21 cellular contexts compared by ENCODE assay signal in the genomic region with DNA sequence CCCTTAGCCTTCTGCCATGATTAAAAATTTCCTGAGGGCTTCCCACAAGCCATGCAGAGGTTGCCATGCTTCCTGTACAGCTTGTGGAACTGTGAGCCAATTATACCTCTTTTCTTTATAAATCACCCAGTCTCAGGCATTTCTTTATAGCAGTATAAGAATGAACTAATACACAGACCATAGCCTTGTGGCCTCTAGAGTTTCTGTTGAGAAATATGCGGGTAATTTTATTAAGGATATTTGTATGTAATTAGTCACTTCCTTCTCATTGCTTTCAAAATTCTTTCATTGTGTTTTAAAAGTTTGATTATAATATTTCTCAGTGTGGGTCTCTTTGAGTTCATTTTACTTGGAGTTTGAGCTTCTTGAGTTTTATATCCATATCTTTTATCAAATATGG.
"Had no signal": no experiment of that assay in that cellular context is flagged by ENCODE, and none has a peak within 500 bp of the region (broad histone marks: within the 10 kb centered on the region; RNA-seq: fewer than 3 reads in every experiment).

No MANE protein-coding gene starts in this region.

- H3K4me3 ChIP-seq: gastrocnemius medialis, left ventricle myocardium inferior, lower lobe of right lung, neural progenitor cell, ovary, right atrium auricular region, sigmoid colon, skin epidermis, stomach, thoracic aorta, transverse colon had no signal

- ATAC-seq: gastrocnemius medialis; left cardiac atrium; lower lobe of right lung; natural killer cell treated with Interleukin-12 subunit alpha and Interleukin-12 subunit beta and Interleukin-15 and Interleukin-18, amount 100 ng/mL, for 72 hours had no signal

- H3K9me3 ChIP-seq: ovary had no signal

- H3K4me3 Mint-ChIP-seq: dendritic cell treated with granulocyte-macrophage colony-stimulating factor and Interleukin-4, amounts not matched to agents 40 ng/mL and 50 ng/mL, for 4 days; immature natural killer cell; natural killer cell treated with Interleukin-12 subunit alpha and Interleukin-12 subunit beta and Interleukin-15 and Interleukin-18, amount 100 ng/mL, for 72 hours; neural progenitor cell had no signal

- H3K9me3 Mint-ChIP-seq: dendritic cell treated with granulocyte-macrophage colony-stimulating factor and Interleukin-4, amounts not matched to agents 40 ng/mL and 50 ng/mL, for 4 days; neural progenitor cell had no signal

- H3K36me3 Mint-ChIP-seq: immature natural killer cell; natural killer cell treated with Interleukin-12 subunit alpha and Interleukin-12 subunit beta and Interleukin-15 and Interleukin-18, amount 100 ng/mL, for 72 hours; neural progenitor cell had no signal

- DNase-seq: gastrocnemius medialis; immature natural killer cell; kidney; left cardiac atrium; left ventricle myocardium inferior; lower lobe of right lung; mesenchymal stem cell; midbrain; nucleus accumbens; ovary; sigmoid colon; stimulated activated naive CD4-positive, alpha-beta T cell; stomach; substantia nigra; transverse colon had no signal

- H3K27me3 Mint-ChIP-seq: dendritic cell treated with granulocyte-macrophage colony-stimulating factor and Interleukin-4, amounts not matched to agents 40 ng/mL and 50 ng/mL, for 4 days; natural killer cell treated with Interleukin-12 subunit alpha and Interleukin-12 subunit beta and Interleukin-15 and Interleukin-18, amount 100 ng/mL, for 72 hours had no signal

- H3K27ac Mint-ChIP-seq: dendritic cell treated with granulocyte-macrophage colony-stimulating factor and Interleukin-4, amounts not matched to agents 40 ng/mL and 50 ng/mL, for 4 days; immature natural killer cell; natural killer cell treated with Interleukin-12 subunit alpha and Interleukin-12 subunit beta and Interleukin-15 and Interleukin-18, amount 100 ng/mL, for 72 hours; neural progenitor cell had no signal

- H3K36me3 ChIP-seq: gastrocnemius medialis, left ventricle myocardium inferior, lower lobe of right lung, neural progenitor cell, ovary, right atrium auricular region, sigmoid colon, stomach, thoracic aorta, transverse colon had no signal

- H3K27ac ChIP-seq: gastrocnemius medialis, left ventricle myocardium inferior, lower lobe of right lung, neural progenitor cell, ovary, right atrium auricular region, sigmoid colon, skin epidermis, stomach, thoracic aorta, transverse colon had no signal

- H3K27me3 ChIP-seq: gastrocnemius medialis, neural progenitor cell, ovary, right atrium auricular region, sigmoid colon, stomach, transverse colon had no signal

- H3K4me1 ChIP-seq: gastrocnemius medialis, left ventricle myocardium inferior, lower lobe of right lung, neural progenitor cell, right atrium auricular region, sigmoid colon, stomach, transverse colon had no signal

- H3K4me1 Mint-ChIP-seq: immature natural killer cell, neural progenitor cell had no signal
